Comparison of ENCODE assay signal across 8 cellular contexts in the genomic region with DNA sequence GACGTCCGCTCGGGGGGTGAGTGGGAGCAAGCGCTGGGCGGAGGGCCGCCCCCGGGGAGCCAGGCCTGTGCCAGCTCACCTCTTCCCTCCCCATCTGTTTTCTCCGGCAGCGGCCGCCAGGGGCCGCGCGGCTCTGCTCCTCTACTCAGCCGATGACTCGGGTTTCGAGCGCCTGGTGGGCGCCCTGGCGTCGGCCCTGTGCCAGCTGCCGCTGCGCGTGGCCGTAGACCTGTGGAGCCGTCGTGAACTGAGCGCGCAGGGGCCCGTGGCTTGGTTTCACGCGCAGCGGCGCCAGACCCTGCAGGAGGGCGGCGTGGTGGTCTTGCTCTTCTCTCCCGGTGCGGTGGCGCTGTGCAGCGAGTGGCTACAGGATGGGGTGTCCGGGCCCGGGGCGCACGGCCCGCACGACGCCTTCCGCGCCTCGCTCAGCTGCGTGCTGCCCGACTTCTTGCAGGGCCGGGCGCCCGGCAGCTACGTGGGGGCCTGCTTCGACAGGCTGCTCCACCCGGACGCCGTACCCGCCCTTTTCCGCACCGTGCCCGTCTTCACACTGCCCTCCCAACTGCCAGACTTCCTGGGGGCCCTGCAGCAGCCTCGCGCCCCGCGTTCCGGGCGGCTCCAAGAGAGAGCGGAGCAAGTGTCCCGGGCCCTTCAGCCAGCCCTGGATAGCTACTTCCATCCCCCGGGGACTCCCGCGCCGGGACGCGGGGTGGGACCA. TPM values are rescaled to one million over a fixed set of nuclear protein-coding genes. Genes with fewer than 3 reads are reported as not detected.
A peak's percentile ranks its signal among the peaks of the same experiment; 100 is the strongest.
DNase-seq lines count a peak whose midpoint lies in the region; ATAC-seq and TF ChIP-seq lines count a peak whose summit lies in the region.

No MANE protein-coding gene starts in this region.

- H3K9me2 ChIP-seq in OCI-LY7 (ENCODE audit: insufficient read depth, low read length), result no peaks in the 10 kb centered on the region

- no peaks in the 10 kb centered on the region for H3K36me3 Mint-ChIP-seq in natural killer cell
- H3K36me3 Mint-ChIP-seq in stimulated activated naive B cell treated with anti-CD40 and anti-IgM and Interleukin-4, amounts not matched to agents 10 μg/mL and 1 μg/mL and 100 μg/mL, for 72 hours, result peaks cover 21 to 22% of the 10 kb centered on the region in 2 donors

- H3K27me3 ChIP-seq in HL-60 (ENCODE audit: insufficient read depth, poor library complexity, severe bottlenecking) (no peaks in the 10 kb centered on the region), esophagus squamous epithelium (no peaks in the 10 kb centered on the region)

- H3K27me3 Mint-ChIP-seq in natural killer cell (ENCODE audit: low read depth in 2 of 2), result no peaks in the 10 kb centered on the region
- H3K27me3 Mint-ChIP-seq in stimulated activated naive B cell treated with anti-CD40 and anti-IgM and Interleukin-4, amounts not matched to agents 10 μg/mL and 1 μg/mL and 100 μg/mL, for 72 hours, result no peaks in the 10 kb centered on the region

- peaks cover 44 to 50% of the 10 kb centered on the region in 2 donors for H3K4me1 Mint-ChIP-seq in natural killer cell
- peaks cover 21 to 36% of the 10 kb centered on the region in 2 donors for H3K4me1 Mint-ChIP-seq in stimulated activated naive B cell treated with anti-CD40 and anti-IgM and Interleukin-4, amounts not matched to agents 10 μg/mL and 1 μg/mL and 100 μg/mL, for 72 hours

- H3K36me3 ChIP-seq in OCI-LY7 (ENCODE audit: insufficient read depth, low read length) (peaks cover 16% of the 10 kb centered on the region; the same call in 1 of the 2 replicates), esophagus squamous epithelium (peaks cover 4 to 60% (median 8%) of the 10 kb centered on the region in 3 donors)

- H3K4me1 ChIP-seq in OCI-LY7 (ENCODE audit: insufficient read depth, low read length, poor library complexity, severe bottlenecking), result peaks cover 22% of the 10 kb centered on the region
- H3K4me1 ChIP-seq in esophagus squamous epithelium, result peaks cover 13 to 42% (median 29%) of the 10 kb centered on the region in 3 donors

- TF ChIP-seq CTCF in HL-60 (IDR thresholded peaks at IDR 0.05; ENCODE audit: insufficient read depth, low read length) (peak; percentile 67), OCI-LY7 (conservative IDR thresholded peaks at IDR 0.05; ENCODE audit: low read length) (peak; percentile 85), esophagus squamous epithelium (IDR thresholded peaks at IDR 0.05) (peak; percentile 64 to 91 (median 79)), natural killer cell (IDR thresholded peaks at IDR 0.05) (peak; percentile 82)

- intact Hi-C loops in OCI-LY7 (cut with micrococcal nuclease; ENCODE audit: unreplicated experiment) (loop anchor here (1.0 to 10.0 kb wide), 9 partner anchors 19 to 536 kb away; partner anchors contain the start of genes ARPC4, EMC3, FANCD2 and PRRT3), esophagus squamous epithelium (cut with DNase I) (loop anchor here (5.0 kb wide), 1 partner anchor 91 kb away; the partner anchor contains the start of gene RPUSD3), natural killer cell (cut with micrococcal nuclease) (loop anchor here (2.0 to 5.0 kb wide), 6 partner anchors 42 to 292 kb away; partner anchors contain the start of genes BRK1, EMC3, FANCD2 and JAGN1)

- peak; percentile 91 for DNase-seq in D341Med (ENCODE audit: low spot score)
- DNase-seq in HL-60 (ENCODE audit: low read depth in 1 of 2, low spot score in 1 of 2), result peak; percentile 69 to 83
- peak; percentile 87 for DNase-seq in OCI-LY7 (ENCODE audit: low spot score)
- peak; percentile 89 for DNase-seq in activated T-cell treated with anti-CD3 and anti-CD28 coated beads, Interleukin-2, amount 50 U/mL, for 1 hour
- peak; percentile 40 for DNase-seq in esophagus squamous epithelium (lab: John Stamatoyannopoulos, UW)
- peak; percentile 82 for DNase-seq in natural killer cell
- DNase-seq in stimulated activated naive B cell treated with anti-CD40 and anti-IgM and Interleukin-4, amounts not matched to agents 10 μg/mL and 1 μg/mL and 100 μg/mL, for 72 hours, result peak; percentile 85

- H3K79me2 ChIP-seq in OCI-LY7 (ENCODE audit: insufficient read depth, low read depth, low read length), result no peaks in the 10 kb centered on the region; the same call in 1 of the 2 replicates

- WGBS in esophagus squamous epithelium, 2 donors, result no CpG with 5 or more reads among the region's 77 CpGs

- H3K27ac Mint-ChIP-seq in natural killer cell, result peak overlapping the region; percentile 97 to 99
- H3K27ac Mint-ChIP-seq in stimulated activated naive B cell treated with anti-CD40 and anti-IgM and Interleukin-4, amounts not matched to agents 10 μg/mL and 1 μg/mL and 100 μg/mL, for 72 hours, result peak overlapping the region; percentile 98

- H3K4me3 Mint-ChIP-seq in natural killer cell, result peak overlapping the region; percentile 98
- H3K4me3 Mint-ChIP-seq in stimulated activated naive B cell treated with anti-CD40 and anti-IgM and Interleukin-4, amounts not matched to agents 10 μg/mL and 1 μg/mL and 100 μg/mL, for 72 hours, result peak overlapping the region; percentile 96 to 99

- no peaks in the 10 kb centered on the region for H4K20me1 ChIP-seq in OCI-LY7 (ENCODE audit: insufficient read depth, low read length)

- H2AFZ ChIP-seq in OCI-LY7 (ENCODE audit: low read length), result peak overlapping the region; percentile 77

- H3K9me3 Mint-ChIP-seq in natural killer cell, result no peaks in the 10 kb centered on the region
- H3K9me3 Mint-ChIP-seq in stimulated activated naive B cell treated with anti-CD40 and anti-IgM and Interleukin-4, amounts not matched to agents 10 μg/mL and 1 μg/mL and 100 μg/mL, for 72 hours, result no peaks in the 10 kb centered on the region

- ATAC-seq in GM19467 (IDR thresholded peaks at IDR 0.05; ENCODE audit: unreplicated experiment) (peak; percentile 60), natural killer cell (peak; percentile 68 to 80 (median 70))
- peak; percentile 84 to 85 for ATAC-seq in stimulated activated naive B cell treated with anti-CD40 and anti-IgM and Interleukin-4, amounts not matched to agents 10 μg/mL and 1 μg/mL and 100 μg/mL, for 72 hours (replicated peaks)

- no TSS peak for BruUV-seq in OCI-LY7 (replicated peaks; lab: Mats Ljungman, UMichigan)

- H3K9me3 ChIP-seq in OCI-LY7 (ENCODE audit: low read length), result no peaks in the 10 kb centered on the region
- no peaks in the 10 kb centered on the region for H3K9me3 ChIP-seq in esophagus squamous epithelium

- TF ChIP-seq POLR2A in esophagus squamous epithelium (IDR thresholded peaks at IDR 0.05), result peak in 1 of 4 donors; percentile 12

- CTCF ChIA-PET in OCI-LY7 (lab: Charles Lee; ENCODE audit: unreplicated experiment), result interaction anchor here (0.6 to 1.4 kb wide), 4 partner anchors 10 to 388 kb away, joined by 3 to 4 read pairs (median 3); partner anchors contain the start of genes PRRT3 and SEC13

- peak overlapping the region; percentile 98 for H3K4me2 ChIP-seq in OCI-LY7 (ENCODE audit: low read length)

- peak overlapping the region; percentile 76 for H3K27ac ChIP-seq in HL-60 (replicated peaks)
- H3K27ac ChIP-seq in OCI-LY7 (ENCODE audit: low read depth, low read length, poor library complexity, severe bottlenecking), result peak overlapping the region; percentile 76
- H3K27ac ChIP-seq in esophagus squamous epithelium, result peak overlapping the region; percentile 95 to 99 (median 97)

- H3K4me3 ChIP-seq in HL-60 (replicated peaks; ENCODE audit: insufficient read depth, low read length), result peak overlapping the region; percentile 73
- peak overlapping the region; percentile 71 for H3K4me3 ChIP-seq in OCI-LY7 (ENCODE audit: low read depth, low read length, poor library complexity, severe bottlenecking)
- H3K4me3 ChIP-seq in esophagus squamous epithelium, result peak overlapping the region; percentile 59 to 91 (median 81)

- POLR2A ChIA-PET in OCI-LY7 (lab: Charles Lee), result interaction anchor here (0.6 to 1.6 kb wide), 14 partner anchors 12 to 388 kb away, joined by 3 to 10 read pairs (median 4); partner anchors contain the start of genes EMC3, JAGN1, PRRT3 and SEC13

RNA-seq across cellular contexts. Expression of gene CRELD1, which starts 0.6 kb away (rescaled TPM):
- 23.4 and 28.6 TPM in 2 replicates for total RNA-seq in OCI-LY7 (2014; rRNA removed; shearing (Covaris generic))
- total RNA-seq in OCI-LY7 (2022) (20.9 and 21.6 TPM in 2 replicates), esophagus squamous epithelium (10 to 100 TPM; 10.8 to 17.0 (median 13.8) TPM), natural killer cell (10 to 100 TPM; 29.1 to 35.6 (median 32.9) TPM)

RNA-seq across cellular contexts. Expression of gene IL17RC, which starts 16.1 kb away (rescaled TPM):
- total RNA-seq in OCI-LY7 (2014; rRNA removed; shearing (Covaris generic)), result 0.73 TPM in 1 of 2 replicates, not detected in the other
- total RNA-seq in OCI-LY7 (2022) (0.23 TPM in 1 of 2 replicates, not detected in the other), esophagus squamous epithelium (10 to 100 TPM; 30.6 to 48.7 (median 37.4) TPM), natural killer cell (1 to 10 TPM in 2 of 3 donors, under 1 TPM in 1; 0.77 to 1.5 (median 1.2) TPM)

RNA-seq across cellular contexts. Expression of gene PRRT3, which starts 19.2 kb away (rescaled TPM):
- 1.4 and 2.1 TPM in 2 replicates for total RNA-seq in OCI-LY7 (2014; rRNA removed; shearing (Covaris generic))
- total RNA-seq in OCI-LY7 (2022), result 4.1 and 4.3 TPM in 2 replicates
- total RNA-seq in esophagus squamous epithelium, result 1 to 10 TPM in 2 of 4 donors, under 1 TPM in 2; 0.72 to 1.9 (median 1.0) TPM
- 1 to 10 TPM; 2.2 to 5.1 (median 4.8) TPM for total RNA-seq in natural killer cell

RNA-seq across cellular contexts. Expression of gene IL17RE, which starts 30.4 kb away (rescaled TPM):
- total RNA-seq in OCI-LY7 (2014; rRNA removed; shearing (Covaris generic)), result 0.06 TPM in 1 of 2 replicates, not detected in the other
- total RNA-seq in OCI-LY7 (2022) (0.53 and 1.1 TPM in 2 replicates), esophagus squamous epithelium (10 to 100 TPM in 3 of 4 donors, 1 to 10 TPM in 1; 7.5 to 15.3 (median 12.1) TPM), natural killer cell (1 to 10 TPM in 2 of 3 donors, under 1 TPM in 1; 0.28 to 2.5 (median 1.5) TPM)

RNA-seq across cellular contexts. Expression of gene JAGN1, which starts 42.6 kb away (rescaled TPM):
- total RNA-seq in OCI-LY7 (2014; rRNA removed; shearing (Covaris generic)), result 20.4 and 21.0 TPM in 2 replicates
- 29.5 and 32.1 TPM in 2 replicates for total RNA-seq in OCI-LY7 (2022)
- total RNA-seq in esophagus squamous epithelium, result 10 to 100 TPM; 24.7 to 40.8 (median 33.3) TPM
- 10 to 100 TPM; 15.4 to 16.6 (median 15.5) TPM for total RNA-seq in natural killer cell

Comparison
In these comparisons a context has a peak if more than half of its experiments do, and no peak if none do; other contexts are left out.
1. Peak in every context shown above with its lines: DNase-seq, ATAC-seq, H3K4me3 ChIP-seq and H3K27ac ChIP-seq.
2. DNase-seq: peak in every context shown above with its lines; median percentile 91 in D341Med; 89 in activated T-cell treated with anti-CD3 and anti-CD28 coated beads, Interleukin-2, amount 50 U/mL, for 1 hour; 87 in OCI-LY7; 85 in stimulated activated naive B cell treated with anti-CD40 and anti-IgM and Interleukin-4, amounts not matched to agents 10 μg/mL and 1 μg/mL and 100 μg/mL, for 72 hours; 82 in natural killer cell; 76 in HL-60; 40 in esophagus squamous epithelium.
3. RNA of gene IL17RC, which starts 16.1 kb away (total RNA-seq): 30.6 to 48.7 TPM in esophagus squamous epithelium; 0.77 to 1.5 TPM in natural killer cell and 0.23 to 0.73 TPM in OCI-LY7; every median in the first group is over 10 times any median in the second.